Comparison of ENCODE assay signal across 24 cellular contexts in genomic region chr1:215891673-215892072, GRCh38.
DNase-seq lines count a peak whose midpoint lies in the region; ATAC-seq and TF ChIP-seq lines count a peak whose summit lies in the region.
"Had no signal": no experiment of that assay in that cellular context is flagged by ENCODE, and none has a peak within 500 bp of the region (broad histone marks: within the 10 kb centered on the region; RNA-seq: fewer than 3 reads in every experiment).

No MANE protein-coding gene starts in this region.

- H3K4me3 ChIP-seq in IMR-90 (ENCODE audit: insufficient read depth, low read depth, low read length) (no peak overlapping the region), SK-N-SH (ENCODE audit: low read depth in 2 of 2, low read length in 1 of 2) (no peak overlapping the region), neural cell (ENCODE audit: low read length) (peak overlapping the region; percentile 37)
- H3K4me3 ChIP-seq: cardiac muscle cell, dorsolateral prefrontal cortex, right atrium auricular region had no signal

- H4K91ac ChIP-seq in IMR-90 (ENCODE audit: insufficient read depth, low read depth, low read length) = no peak overlapping the region

- TF ChIP-seq CTCF in IMR-90 (conservative IDR thresholded peaks at IDR 0.05; ENCODE audit: low read depth, low read length) (no peak), SK-N-SH (IDR thresholded peaks at IDR 0.05) (no peak), neural cell (IDR thresholded peaks at IDR 0.05; ENCODE audit: poor library complexity, severe bottlenecking) (no peak), foreskin keratinocyte (conservative IDR thresholded peaks at IDR 0.05) (no peak)

- H3K9me1 ChIP-seq in IMR-90 (ENCODE audit: insufficient read depth, low read length) = no peaks in the 10 kb centered on the region

- no peaks in the 10 kb centered on the region for H3K79me2 ChIP-seq in SK-N-SH (ENCODE audit: insufficient read depth)
- H3K79me2 ChIP-seq in neural cell (replicated peaks; ENCODE audit: insufficient read depth, low read length) = no peaks in the 10 kb centered on the region

- no peak overlapping the region for H3K56ac ChIP-seq in IMR-90 (ENCODE audit: extremely low read depth, insufficient read depth, low read length)

- H3K27ac ChIP-seq in IMR-90 (ENCODE audit: insufficient read depth, low read length) (no peak overlapping the region), SK-N-SH (ENCODE audit: low read depth in 2 of 2, low read length in 1 of 2) (no peak overlapping the region), neural cell (ENCODE audit: low read length) (no peak overlapping the region), foreskin keratinocyte (no peak overlapping the region)
- H3K27ac ChIP-seq: cardiac muscle cell, dorsolateral prefrontal cortex, right atrium auricular region had no signal

- TF ChIP-seq EP300 in SK-N-SH (IDR thresholded peaks at IDR 0.05; ENCODE audit: borderline replicate concordance in 1 of 2, low read depth in 1 of 2, low read length in 1 of 2) = no peak
- TF ChIP-seq EP300 in neural cell (conservative IDR thresholded peaks at IDR 0.05; ENCODE audit: poor library complexity, severe bottlenecking) = no peak

- intact Hi-C loops in IMR-90 (cut with micrococcal nuclease) = no loop called here

- ATAC-seq in IMR-90 (ENCODE audit: low read depth) (peak; percentile 54; the same call in 1 of the 2 replicates), foreskin keratinocyte (no peak)
- ATAC-seq: activated CD8-positive, alpha-beta T cell treated with anti-CD3 and anti-CD28 coated beads for 36 hours had no signal

- no peaks in the 10 kb centered on the region for H3K27me3 ChIP-seq in IMR-90 (ENCODE audit: control insufficient read depth, insufficient read depth, low read length)
- no peaks in the 10 kb centered on the region for H3K27me3 ChIP-seq in SK-N-SH (ENCODE audit: insufficient read depth)
- no peaks in the 10 kb centered on the region for H3K27me3 ChIP-seq in neural cell (ENCODE audit: insufficient read depth, low read depth, low read length)
- no peaks in the 10 kb centered on the region for H3K27me3 ChIP-seq in foreskin keratinocyte
- H3K27me3 ChIP-seq: cardiac muscle cell, right atrium auricular region had no signal

- no peak overlapping the region for H3K23ac ChIP-seq in IMR-90 (ENCODE audit: low read depth, low read length)

- in situ Hi-C loops in IMR-90 (cut with MboI; ENCODE audit: low sequenced_read_pairs) = no loop called here

- H4K8ac ChIP-seq in IMR-90 (ENCODE audit: low read depth in 2 of 2, low read length in 2 of 2) = no peak overlapping the region

- H3K4me1 ChIP-seq in IMR-90 (ENCODE audit: control insufficient read depth, insufficient read depth, low read length) (no peaks in the 10 kb centered on the region), SK-N-SH (ENCODE audit: control insufficient read depth in 1 of 2, insufficient read depth in 2 of 2, low read depth in 1 of 2, low read length in 1 of 2) (peaks cover 0 to 4% of the 10 kb centered on the region in 2 experiments; a peak in 3 of 4 replicates), foreskin keratinocyte (no peaks in the 10 kb centered on the region)
- H3K4me1 ChIP-seq: right atrium auricular region had no signal

- H3K36me3 ChIP-seq in IMR-90 (ENCODE audit: control insufficient read depth, insufficient read depth, low read length) (no peaks in the 10 kb centered on the region), SK-N-SH (replicated peaks in 1 of 2; ENCODE audit: control insufficient read depth in 1 of 2, insufficient read depth in 2 of 2, low read length in 1 of 2) (no peaks in the 10 kb centered on the region), neural cell (ENCODE audit: insufficient read depth, low read length) (no peaks in the 10 kb centered on the region)
- H3K36me3 ChIP-seq: cardiac muscle cell, right atrium auricular region had no signal

- H2AK9ac ChIP-seq in IMR-90 (replicated peaks; ENCODE audit: low read depth, low read length, poor library complexity) = no peak overlapping the region

- no peak overlapping the region for H2BK15ac ChIP-seq in IMR-90 (ENCODE audit: low read depth, low read length)

- no peak overlapping the region for H3K14ac ChIP-seq in IMR-90 (replicated peaks; ENCODE audit: low read depth, low read length)

- no peak overlapping the region for H3K4ac ChIP-seq in IMR-90 (ENCODE audit: low read depth, low read length)

- H3K9me3 ChIP-seq in IMR-90 (ENCODE audit: control insufficient read depth, insufficient read depth, low read length) (no peaks in the 10 kb centered on the region), SK-N-SH (no peaks in the 10 kb centered on the region), neural cell (ENCODE audit: low read length) (no peaks in the 10 kb centered on the region)
- H3K9me3 ChIP-seq: right atrium auricular region had no signal

- dilution Hi-C loops in IMR-90 (cut with HindIII; ENCODE audit: low sequenced_read_pairs, unreplicated experiment) = no loop called here

- H3K79me1 ChIP-seq in IMR-90 (ENCODE audit: low read depth in 1 of 2, low read length in 2 of 2) = no peaks in the 10 kb centered on the region

- H2AFZ ChIP-seq in IMR-90 (replicated peaks; ENCODE audit: low read length, poor library complexity) (no peak overlapping the region), SK-N-SH (ENCODE audit: low read depth) (no peak overlapping the region), neural cell (ENCODE audit: low read depth, low read length) (no peak overlapping the region)

- no peak overlapping the region for H2BK120ac ChIP-seq in IMR-90 (ENCODE audit: low read depth, low read length)

- TF ChIP-seq RAD21 in IMR-90 (IDR thresholded peaks at IDR 0.05; ENCODE audit: low read length) (no peak), SK-N-SH (IDR thresholded peaks at IDR 0.05; ENCODE audit: low read length) (no peak), neural cell (conservative IDR thresholded peaks at IDR 0.05) (no peak)

- peak; percentile 13 for DNase-seq in EH (ENCODE audit: low read depth)
- DNase-seq in IMR-90 = peak; percentile 53
- no peak for DNase-seq in SK-N-SH
- DNase-seq in foreskin keratinocyte = no peak
- DNase-seq in central memory CD4-positive, alpha-beta T cell = no peak
- DNase-seq in 8988T = no peak
- no peak for DNase-seq in SHP77 treated with DMSO at 0.1 percent for 48 hours (lab: John Stamatoyannopoulos, UW)
- DNase-seq: activated CD4-positive, CD25-positive, alpha-beta regulatory T cell; activated CD8-positive, alpha-beta T cell treated with anti-CD3 and anti-CD28 coated beads for 36 hours; activated naive CD4-positive, alpha-beta T cell; activated T-cell treated with anti-CD3 and anti-CD28 coated beads, Interleukin-2, amount 50 U/mL, for 24 hours; amygdala; dorsolateral prefrontal cortex; erythroblast; H7; Kasumi-1; mammary epithelial cell; NCI-H446; occipital lobe; stimulated activated CD4-positive, alpha-beta T cell treated with anti-CD3 and anti-CD28 coated beads, Interleukin-15, amount 100 ng/mL, for 24 hours; substantia nigra had no signal

- CTCF ChIA-PET in IMR-90 (lab: Yijun Ruan, JAX) (interaction anchor here (1.1 kb wide), 1 partner anchor 19 kb away, joined by 4 read pairs; no protein-coding TSS in a partner anchor), SK-N-SH (lab: Yijun Ruan, JAX) (no interaction called here)

- H3K9me2 ChIP-seq in SK-N-SH (no peaks in the 10 kb centered on the region), neural cell (ENCODE audit: insufficient read depth, low read length) (no peaks in the 10 kb centered on the region)

- H2BK5ac ChIP-seq in IMR-90 (ENCODE audit: low read depth, low read length, poor library complexity, severe bottlenecking) = no peak overlapping the region

- H3K18ac ChIP-seq in IMR-90 (ENCODE audit: low read depth, low read length) = no peak overlapping the region

- H2AK5ac ChIP-seq in IMR-90 (ENCODE audit: low read depth, low read length) = no peak overlapping the region

- H3K4me2 ChIP-seq in IMR-90 (ENCODE audit: low read depth, low read length) (peak overlapping the region; percentile 27), SK-N-SH (0 out of 2 replicates have a peak overlapping the region, but pooled peaks have one; percentile 10), neural cell (ENCODE audit: low read length) (peak overlapping the region; percentile 27)

- H4K20me1 ChIP-seq in IMR-90 (ENCODE audit: insufficient read depth, low read length) (no peaks in the 10 kb centered on the region), SK-N-SH (ENCODE audit: insufficient read depth) (no peaks in the 10 kb centered on the region), neural cell (ENCODE audit: insufficient read depth) (no peaks in the 10 kb centered on the region)

- H4K5ac ChIP-seq in IMR-90 (ENCODE audit: low read depth, low read length) = no peak overlapping the region

- no peak overlapping the region for H2BK20ac ChIP-seq in IMR-90 (ENCODE audit: low read depth, low read length)

- POLR2A ChIA-PET in IMR-90 (lab: Charles Lee; ENCODE audit: unreplicated experiment) = no interaction called here
- POLR2A ChIA-PET in SK-N-SH (lab: Yijun Ruan, JAX) = interaction anchor here (0.7 kb wide), 1 partner anchor 364 kb away, joined by 3 read pairs; no protein-coding TSS in a partner anchor

- H3K9ac ChIP-seq in IMR-90 (ENCODE audit: low read depth, low read length) (no peak overlapping the region), SK-N-SH (no peak overlapping the region), neural cell (ENCODE audit: low read length) (no peak overlapping the region)

- H3F3A ChIP-seq in SK-N-SH (replicated peaks; ENCODE audit: insufficient read depth) (no peaks in the 10 kb centered on the region), neural cell (ENCODE audit: insufficient read depth, low read length, poor library complexity, severe bottlenecking) (no peaks in the 10 kb centered on the region)

- WGBS in IMR-90 (ENCODE audit: extremely low coverage in 2 of 2, insufficient read length in 1 of 2), 2 experiments = no CpG with 5 or more reads among the region's 5 CpGs
- WGBS in SK-N-SH (ENCODE audit: low lambda C conversion rate) = 41% methylated on average over 5 of the region's 5 CpGs

- no TSS peak for BruUV-seq in IMR-90 (replicated peaks; lab: Mats Ljungman, UMichigan)

- TF ChIP-seq POLR2A in IMR-90 (IDR thresholded peaks at IDR 0.05; ENCODE audit: low read depth, low read length) = no peak

TF ChIP-seq in IMR-90, 13 proteins besides CTCF, POLR2A, EP300 and RAD21 (continues in another document):
- TF ChIP-seq FOS (IDR thresholded peaks at IDR 0.05; ENCODE audit: low read depth, low read length) = no peak

TF ChIP-seq in SK-N-SH, 30 proteins besides CTCF, POLR2A, EP300 and RAD21 (continues in another document):
- TF ChIP-seq POLR2AphosphoS5 (IDR thresholded peaks at IDR 0.05; ENCODE audit: low read depth, low read length) = no peak
- no peak for TF ChIP-seq RXRA (IDR thresholded peaks at IDR 0.05; ENCODE audit: borderline replicate concordance, low read depth)
- no peak for TF ChIP-seq FOXM1 (IDR thresholded peaks at IDR 0.05; ENCODE audit: low read depth)
- no peak for TF ChIP-seq TAF1 (IDR thresholded peaks at IDR 0.05; ENCODE audit: borderline replicate concordance, low read depth, low read length)

TF ChIP-seq in neural cell, 6 proteins besides CTCF, POLR2A, EP300 and RAD21 (continues in another document):
- peak; percentile 12 for TF ChIP-seq POLR2AphosphoS5 (IDR thresholded peaks at IDR 0.05)
- no peak for TF ChIP-seq EZH2 (IDR thresholded peaks at IDR 0.05; ENCODE audit: borderline replicate concordance, insufficient read depth, low read length, poor library complexity, severe bottlenecking)

Comparison
In these comparisons a context has a peak if more than half of its experiments do, and no peak if none do; other contexts are left out.
1. DNase-seq: peak in EH (single experiment) and IMR-90 (single experiment); none in SK-N-SH (single experiment), foreskin keratinocyte (0 of 2), central memory CD4-positive, alpha-beta T cell (single experiment), 8988T (single experiment) and SHP77 treated with DMSO at 0.1 percent for 48 hours (single experiment).
2. Peak in every context shown above with its lines, with median percentiles within 50 percentile points of each other: H3K4me2 ChIP-seq.